1 cellular context compared by ENCODE assay signal in the genomic region with DNA sequence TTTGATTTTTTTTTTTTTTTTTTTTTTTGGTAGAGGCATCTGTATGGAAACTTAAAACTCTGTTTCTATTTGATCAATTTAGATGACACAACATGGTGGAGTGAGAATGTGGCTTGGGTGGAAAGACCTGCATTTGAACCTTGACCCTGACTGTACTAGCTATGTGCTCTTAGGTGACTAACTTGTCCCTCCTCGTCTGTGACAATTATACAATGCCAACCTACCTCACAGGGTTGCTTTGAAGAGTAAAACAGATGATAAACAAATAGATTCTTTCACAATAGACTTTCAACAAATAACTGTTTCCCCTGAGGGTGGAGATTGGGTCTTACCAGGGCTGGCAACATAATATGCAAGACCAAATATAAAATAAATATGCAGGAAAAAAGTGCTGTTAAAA.
TF ChIP-seq lines count a peak whose summit lies in the region.

No MANE protein-coding gene starts in this region.

TF ChIP-seq in HepG2, 621 proteins besides CTCF, POLR2A, EP300 and RAD21 (continued from another document and continues in another):
- TF ChIP-seq, protein P1, sequence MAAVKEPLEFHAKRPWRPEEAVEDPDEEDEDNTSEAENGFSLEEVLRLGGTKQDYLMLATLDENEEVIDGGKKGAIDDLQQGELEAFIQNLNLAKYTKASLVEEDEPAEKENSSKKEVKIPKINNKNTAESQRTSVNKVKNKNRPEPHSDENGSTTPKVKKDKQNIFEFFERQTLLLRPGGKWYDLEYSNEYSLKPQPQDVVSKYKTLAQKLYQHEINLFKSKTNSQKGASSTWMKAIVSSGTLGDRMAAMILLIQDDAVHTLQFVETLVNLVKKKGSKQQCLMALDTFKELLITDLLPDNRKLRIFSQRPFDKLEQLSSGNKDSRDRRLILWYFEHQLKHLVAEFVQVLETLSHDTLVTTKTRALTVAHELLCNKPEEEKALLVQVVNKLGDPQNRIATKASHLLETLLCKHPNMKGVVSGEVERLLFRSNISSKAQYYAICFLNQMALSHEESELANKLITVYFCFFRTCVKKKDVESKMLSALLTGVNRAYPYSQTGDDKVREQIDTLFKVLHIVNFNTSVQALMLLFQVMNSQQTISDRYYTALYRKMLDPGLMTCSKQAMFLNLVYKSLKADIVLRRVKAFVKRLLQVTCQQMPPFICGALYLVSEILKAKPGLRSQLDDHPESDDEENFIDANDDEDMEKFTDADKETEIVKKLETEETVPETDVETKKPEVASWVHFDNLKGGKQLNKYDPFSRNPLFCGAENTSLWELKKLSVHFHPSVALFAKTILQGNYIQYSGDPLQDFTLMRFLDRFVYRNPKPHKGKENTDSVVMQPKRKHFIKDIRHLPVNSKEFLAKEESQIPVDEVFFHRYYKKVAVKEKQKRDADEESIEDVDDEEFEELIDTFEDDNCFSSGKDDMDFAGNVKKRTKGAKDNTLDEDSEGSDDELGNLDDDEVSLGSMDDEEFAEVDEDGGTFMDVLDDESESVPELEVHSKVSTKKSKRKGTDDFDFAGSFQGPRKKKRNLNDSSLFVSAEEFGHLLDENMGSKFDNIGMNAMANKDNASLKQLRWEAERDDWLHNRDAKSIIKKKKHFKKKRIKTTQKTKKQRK (IDR thresholded peaks at IDR 0.05; ENCODE audit: low read length), result no peak
- TF ChIP-seq RFX3 (CRISPR knock-in tag; IDR thresholded peaks at IDR 0.05), result 0 out of 2 replicates have a peak, but pooled peaks have one; percentile 18
- TF ChIP-seq, protein P2, sequence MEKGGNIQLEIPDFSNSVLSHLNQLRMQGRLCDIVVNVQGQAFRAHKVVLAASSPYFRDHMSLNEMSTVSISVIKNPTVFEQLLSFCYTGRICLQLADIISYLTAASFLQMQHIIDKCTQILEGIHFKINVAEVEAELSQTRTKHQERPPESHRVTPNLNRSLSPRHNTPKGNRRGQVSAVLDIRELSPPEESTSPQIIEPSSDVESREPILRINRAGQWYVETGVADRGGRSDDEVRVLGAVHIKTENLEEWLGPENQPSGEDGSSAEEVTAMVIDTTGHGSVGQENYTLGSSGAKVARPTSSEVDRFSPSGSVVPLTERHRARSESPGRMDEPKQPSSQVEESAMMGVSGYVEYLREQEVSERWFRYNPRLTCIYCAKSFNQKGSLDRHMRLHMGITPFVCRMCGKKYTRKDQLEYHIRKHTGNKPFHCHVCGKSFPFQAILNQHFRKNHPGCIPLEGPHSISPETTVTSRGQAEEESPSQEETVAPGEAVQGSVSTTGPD (CRISPR knock-in tag; IDR thresholded peaks at IDR 0.05), result peak; percentile 73
- 0 out of 2 replicates have a peak, but pooled peaks have one; percentile 42 for TF ChIP-seq MEF2D (CRISPR knock-in tag; IDR thresholded peaks at IDR 0.05)
- TF ChIP-seq HDAC2 (CRISPR knock-in tag; IDR thresholded peaks at IDR 0.05), result peak; percentile 73; the same call in 1 of the 2 replicates
- TF ChIP-seq BCL6 (CRISPR knock-in tag; IDR thresholded peaks at IDR 0.05), result peak; percentile 80
- no peak for TF ChIP-seq ZNF788 (CRISPR knock-in tag; IDR thresholded peaks at IDR 0.05; ENCODE audit: borderline replicate concordance)
- TF ChIP-seq KAT7 (CRISPR knock-in tag; IDR thresholded peaks at IDR 0.05; ENCODE audit: borderline replicate concordance), result peak; percentile 63; the same call in 1 of the 2 replicates
- peak; percentile 51; the same call in 1 of the 2 replicates for TF ChIP-seq SSRP1 (CRISPR knock-in tag; IDR thresholded peaks at IDR 0.05)
- TF ChIP-seq SAP130 (CRISPR knock-in tag; IDR thresholded peaks at IDR 0.05; ENCODE audit: low read depth), result peak; percentile 86
- TF ChIP-seq FOSL2 (CRISPR knock-in tag; IDR thresholded peaks at IDR 0.05), result peak; percentile 85
- TF ChIP-seq, protein P3, sequence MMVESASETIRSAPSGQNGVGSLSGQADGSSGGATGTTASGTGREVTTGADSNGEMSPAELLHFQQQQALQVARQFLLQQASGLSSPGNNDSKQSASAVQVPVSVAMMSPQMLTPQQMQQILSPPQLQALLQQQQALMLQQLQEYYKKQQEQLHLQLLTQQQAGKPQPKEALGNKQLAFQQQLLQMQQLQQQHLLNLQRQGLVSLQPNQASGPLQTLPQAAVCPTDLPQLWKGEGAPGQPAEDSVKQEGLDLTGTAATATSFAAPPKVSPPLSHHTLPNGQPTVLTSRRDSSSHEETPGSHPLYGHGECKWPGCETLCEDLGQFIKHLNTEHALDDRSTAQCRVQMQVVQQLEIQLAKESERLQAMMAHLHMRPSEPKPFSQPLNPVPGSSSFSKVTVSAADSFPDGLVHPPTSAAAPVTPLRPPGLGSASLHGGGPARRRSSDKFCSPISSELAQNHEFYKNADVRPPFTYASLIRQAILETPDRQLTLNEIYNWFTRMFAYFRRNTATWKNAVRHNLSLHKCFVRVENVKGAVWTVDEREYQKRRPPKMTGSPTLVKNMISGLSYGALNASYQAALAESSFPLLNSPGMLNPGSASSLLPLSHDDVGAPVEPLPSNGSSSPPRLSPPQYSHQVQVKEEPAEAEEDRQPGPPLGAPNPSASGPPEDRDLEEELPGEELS (CRISPR knock-in tag; IDR thresholded peaks at IDR 0.05), result peak; percentile 91
- peak; percentile 81 for TF ChIP-seq NR2F6 (IDR thresholded peaks at IDR 0.05)
- TF ChIP-seq NR2F6 (CRISPR knock-in tag; IDR thresholded peaks at IDR 0.05), result peak; percentile 90
- peak in 1 of 2 experiments; percentile 45; a peak in 1 of 4 replicates for TF ChIP-seq KLF16 (CRISPR knock-in tag; IDR thresholded peaks at IDR 0.05)
- TF ChIP-seq, protein P4, sequence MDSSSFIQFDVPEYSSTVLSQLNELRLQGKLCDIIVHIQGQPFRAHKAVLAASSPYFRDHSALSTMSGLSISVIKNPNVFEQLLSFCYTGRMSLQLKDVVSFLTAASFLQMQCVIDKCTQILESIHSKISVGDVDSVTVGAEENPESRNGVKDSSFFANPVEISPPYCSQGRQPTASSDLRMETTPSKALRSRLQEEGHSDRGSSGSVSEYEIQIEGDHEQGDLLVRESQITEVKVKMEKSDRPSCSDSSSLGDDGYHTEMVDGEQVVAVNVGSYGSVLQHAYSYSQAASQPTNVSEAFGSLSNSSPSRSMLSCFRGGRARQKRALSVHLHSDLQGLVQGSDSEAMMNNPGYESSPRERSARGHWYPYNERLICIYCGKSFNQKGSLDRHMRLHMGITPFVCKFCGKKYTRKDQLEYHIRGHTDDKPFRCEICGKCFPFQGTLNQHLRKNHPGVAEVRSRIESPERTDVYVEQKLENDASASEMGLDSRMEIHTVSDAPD (CRISPR knock-in tag; IDR thresholded peaks at IDR 0.05), result peak; percentile 16; the same call in 1 of the 2 replicates
- TF ChIP-seq, protein P5, sequence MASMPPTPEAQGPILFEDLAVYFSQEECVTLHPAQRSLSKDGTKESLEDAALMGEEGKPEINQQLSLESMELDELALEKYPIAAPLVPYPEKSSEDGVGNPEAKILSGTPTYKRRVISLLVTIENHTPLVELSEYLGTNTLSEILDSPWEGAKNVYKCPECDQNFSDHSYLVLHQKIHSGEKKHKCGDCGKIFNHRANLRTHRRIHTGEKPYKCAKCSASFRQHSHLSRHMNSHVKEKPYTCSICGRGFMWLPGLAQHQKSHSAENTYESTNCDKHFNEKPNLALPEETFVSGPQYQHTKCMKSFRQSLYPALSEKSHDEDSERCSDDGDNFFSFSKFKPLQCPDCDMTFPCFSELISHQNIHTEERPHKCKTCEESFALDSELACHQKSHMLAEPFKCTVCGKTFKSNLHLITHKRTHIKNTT (CRISPR knock-in tag; IDR thresholded peaks at IDR 0.05), result no peak
- no peak; the same call in 1 of the 2 replicates for TF ChIP-seq SMC3 (IDR thresholded peaks at IDR 0.05; ENCODE audit: low read length)
- TF ChIP-seq SOX13 (IDR thresholded peaks at IDR 0.05), result peak; percentile 60
- TF ChIP-seq SOX13 (CRISPR knock-in tag; conservative IDR thresholded peaks at IDR 0.05 in 1 of 2, IDR thresholded peaks at IDR 0.05 in 1 of 2), result peak in 1 of 2 experiments; percentile 93; a peak in 2 of 4 replicates
- TF ChIP-seq, protein P6, sequence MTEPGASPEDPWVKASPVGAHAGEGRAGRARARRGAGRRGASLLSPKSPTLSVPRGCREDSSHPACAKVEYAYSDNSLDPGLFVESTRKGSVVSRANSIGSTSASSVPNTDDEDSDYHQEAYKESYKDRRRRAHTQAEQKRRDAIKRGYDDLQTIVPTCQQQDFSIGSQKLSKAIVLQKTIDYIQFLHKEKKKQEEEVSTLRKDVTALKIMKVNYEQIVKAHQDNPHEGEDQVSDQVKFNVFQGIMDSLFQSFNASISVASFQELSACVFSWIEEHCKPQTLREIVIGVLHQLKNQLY (CRISPR knock-in tag; IDR thresholded peaks at IDR 0.05), result 0 out of 2 replicates have a peak, but pooled peaks have one; percentile 47
- peak; percentile 43; the same call in 1 of the 2 replicates for TF ChIP-seq RCOR2 (CRISPR knock-in tag; IDR thresholded peaks at IDR 0.05)
- peak; percentile 67; the same call in 1 of the 2 replicates for TF ChIP-seq ZNF264 (CRISPR knock-in tag; IDR thresholded peaks at IDR 0.05)
- TF ChIP-seq SOX5 (CRISPR knock-in tag; IDR thresholded peaks at IDR 0.05; ENCODE audit: borderline replicate concordance), result peak; percentile 92
- TF ChIP-seq NCOA2 (CRISPR knock-in tag; IDR thresholded peaks at IDR 0.05), result peak; percentile 77
- TF ChIP-seq ZNF33B (CRISPR knock-in tag; IDR thresholded peaks at IDR 0.05), result no peak
- TF ChIP-seq, protein P7, sequence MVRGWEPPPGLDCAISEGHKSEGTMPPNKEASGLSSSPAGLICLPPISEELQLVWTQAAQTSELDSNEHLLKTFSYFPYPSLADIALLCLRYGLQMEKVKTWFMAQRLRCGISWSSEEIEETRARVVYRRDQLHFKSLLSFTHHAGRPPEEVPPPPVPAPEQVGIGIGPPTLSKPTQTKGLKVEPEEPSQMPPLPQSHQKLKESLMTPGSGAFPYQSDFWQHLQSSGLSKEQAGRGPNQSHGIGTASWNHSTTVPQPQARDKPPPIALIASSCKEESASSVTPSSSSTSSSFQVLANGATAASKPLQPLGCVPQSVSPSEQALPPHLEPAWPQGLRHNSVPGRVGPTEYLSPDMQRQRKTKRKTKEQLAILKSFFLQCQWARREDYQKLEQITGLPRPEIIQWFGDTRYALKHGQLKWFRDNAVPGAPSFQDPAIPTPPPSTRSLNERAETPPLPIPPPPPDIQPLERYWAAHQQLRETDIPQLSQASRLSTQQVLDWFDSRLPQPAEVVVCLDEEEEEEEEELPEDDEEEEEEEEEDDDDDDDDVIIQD (CRISPR knock-in tag; IDR thresholded peaks at IDR 0.05; ENCODE audit: low read depth), result peak; percentile 87
- TF ChIP-seq BHLHE40 (IDR thresholded peaks at IDR 0.05; ENCODE audit: low read length), result peak; percentile 20; the same call in 1 of the 2 replicates
- no peak for TF ChIP-seq ZFY (CRISPR knock-in tag; IDR thresholded peaks at IDR 0.05)
- no peak for TF ChIP-seq STAT5B (CRISPR knock-in tag; IDR thresholded peaks at IDR 0.05)
- peak; percentile 80; the same call in 1 of the 2 replicates for TF ChIP-seq HMG20A (CRISPR knock-in tag; IDR thresholded peaks at IDR 0.05; ENCODE audit: borderline replicate concordance)
- peak; percentile 87 for TF ChIP-seq NR2C2 (CRISPR knock-in tag; IDR thresholded peaks at IDR 0.05; ENCODE audit: borderline replicate concordance)
- TF ChIP-seq ISL2 (CRISPR knock-in tag; IDR thresholded peaks at IDR 0.05), result peak; percentile 74
- TF ChIP-seq BORCS8-MEF2B (CRISPR knock-in tag; IDR thresholded peaks at IDR 0.05), result no peak
- peak; percentile 71 for TF ChIP-seq TARDBP (CRISPR knock-in tag; IDR thresholded peaks at IDR 0.05)
- TF ChIP-seq FOXA3 (CRISPR knock-in tag; IDR thresholded peaks at IDR 0.05), result peak; percentile 78
- TF ChIP-seq TCF7L2 (IDR thresholded peaks at IDR 0.05; ENCODE audit: low read depth, low read length), result peak; percentile 17; the same call in 1 of the 2 replicates
- TF ChIP-seq TCF7 (IDR thresholded peaks at IDR 0.05; ENCODE audit: low read depth), result peak; percentile 85
- peak; percentile 80 for TF ChIP-seq MED1 (CRISPR knock-in tag; IDR thresholded peaks at IDR 0.05)
- peak; percentile 58 for TF ChIP-seq LCORL (IDR thresholded peaks at IDR 0.05)
- TF ChIP-seq LCORL (CRISPR knock-in tag; IDR thresholded peaks at IDR 0.05), result peak; percentile 30; the same call in 1 of the 2 replicates
- peak; percentile 96 for TF ChIP-seq SKI (IDR thresholded peaks at IDR 0.05; ENCODE audit: partially characterized antibody)
- TF ChIP-seq HDAC1 (CRISPR knock-in tag; IDR thresholded peaks at IDR 0.05), result peak; percentile 58
- peak; percentile 99 for TF ChIP-seq RARA (CRISPR knock-in tag; IDR thresholded peaks at IDR 0.05)
- 0 out of 2 replicates have a peak, but pooled peaks have one; percentile 34 for TF ChIP-seq ZSCAN9 (CRISPR knock-in tag; IDR thresholded peaks at IDR 0.05; ENCODE audit: borderline replicate concordance)
- no peak for TF ChIP-seq ZNF180 (CRISPR knock-in tag; IDR thresholded peaks at IDR 0.05; ENCODE audit: borderline replicate concordance, low read depth)
- TF ChIP-seq, protein P8, sequence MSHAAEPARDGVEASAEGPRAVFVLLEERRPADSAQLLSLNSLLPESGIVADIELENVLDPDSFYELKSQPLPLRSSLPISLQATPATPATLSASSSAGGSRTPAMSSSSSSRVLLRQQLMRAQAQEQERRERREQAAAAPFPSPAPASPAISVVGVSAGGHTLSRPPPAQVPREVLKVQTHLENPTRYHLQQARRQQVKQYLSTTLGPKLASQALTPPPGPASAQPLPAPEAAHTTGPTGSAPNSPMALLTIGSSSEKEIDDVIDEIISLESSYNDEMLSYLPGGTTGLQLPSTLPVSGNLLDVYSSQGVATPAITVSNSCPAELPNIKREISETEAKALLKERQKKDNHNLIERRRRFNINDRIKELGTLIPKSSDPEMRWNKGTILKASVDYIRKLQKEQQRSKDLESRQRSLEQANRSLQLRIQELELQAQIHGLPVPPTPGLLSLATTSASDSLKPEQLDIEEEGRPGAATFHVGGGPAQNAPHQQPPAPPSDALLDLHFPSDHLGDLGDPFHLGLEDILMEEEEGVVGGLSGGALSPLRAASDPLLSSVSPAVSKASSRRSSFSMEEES (CRISPR knock-in tag; IDR thresholded peaks at IDR 0.05), result no peak; the same call in 1 of the 2 replicates
- TF ChIP-seq, protein P9, sequence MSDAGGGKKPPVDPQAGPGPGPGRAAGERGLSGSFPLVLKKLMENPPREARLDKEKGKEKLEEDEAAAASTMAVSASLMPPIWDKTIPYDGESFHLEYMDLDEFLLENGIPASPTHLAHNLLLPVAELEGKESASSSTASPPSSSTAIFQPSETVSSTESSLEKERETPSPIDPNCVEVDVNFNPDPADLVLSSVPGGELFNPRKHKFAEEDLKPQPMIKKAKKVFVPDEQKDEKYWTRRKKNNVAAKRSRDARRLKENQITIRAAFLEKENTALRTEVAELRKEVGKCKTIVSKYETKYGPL (CRISPR knock-in tag; IDR thresholded peaks at IDR 0.05), result peak; percentile 59; the same call in 1 of the 2 replicates
- TF ChIP-seq ZNF644 (CRISPR knock-in tag; IDR thresholded peaks at IDR 0.05; ENCODE audit: low read depth), result peak; percentile 100
- TF ChIP-seq ZNF672 (CRISPR knock-in tag; IDR thresholded peaks at IDR 0.05), result no peak
- TF ChIP-seq ESRRA (CRISPR knock-in tag; IDR thresholded peaks at IDR 0.05; ENCODE audit: low read depth), result 0 out of 2 replicates have a peak, but pooled peaks have one; percentile 25
- TF ChIP-seq TMF1 (CRISPR knock-in tag; IDR thresholded peaks at IDR 0.05; ENCODE audit: low read depth), result no peak
- TF ChIP-seq SMARCC2 (IDR thresholded peaks at IDR 0.05), result no peak
- TF ChIP-seq, protein P10, sequence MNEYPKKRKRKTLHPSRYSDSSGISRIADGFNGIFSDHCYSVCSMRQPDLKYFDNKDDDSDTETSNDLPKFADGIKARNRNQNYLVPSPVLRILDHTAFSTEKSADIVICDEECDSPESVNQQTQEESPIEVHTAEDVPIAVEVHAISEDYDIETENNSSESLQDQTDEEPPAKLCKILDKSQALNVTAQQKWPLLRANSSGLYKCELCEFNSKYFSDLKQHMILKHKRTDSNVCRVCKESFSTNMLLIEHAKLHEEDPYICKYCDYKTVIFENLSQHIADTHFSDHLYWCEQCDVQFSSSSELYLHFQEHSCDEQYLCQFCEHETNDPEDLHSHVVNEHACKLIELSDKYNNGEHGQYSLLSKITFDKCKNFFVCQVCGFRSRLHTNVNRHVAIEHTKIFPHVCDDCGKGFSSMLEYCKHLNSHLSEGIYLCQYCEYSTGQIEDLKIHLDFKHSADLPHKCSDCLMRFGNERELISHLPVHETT (CRISPR knock-in tag; conservative IDR thresholded peaks at IDR 0.05), result no peak
